In the genomic region with DNA sequence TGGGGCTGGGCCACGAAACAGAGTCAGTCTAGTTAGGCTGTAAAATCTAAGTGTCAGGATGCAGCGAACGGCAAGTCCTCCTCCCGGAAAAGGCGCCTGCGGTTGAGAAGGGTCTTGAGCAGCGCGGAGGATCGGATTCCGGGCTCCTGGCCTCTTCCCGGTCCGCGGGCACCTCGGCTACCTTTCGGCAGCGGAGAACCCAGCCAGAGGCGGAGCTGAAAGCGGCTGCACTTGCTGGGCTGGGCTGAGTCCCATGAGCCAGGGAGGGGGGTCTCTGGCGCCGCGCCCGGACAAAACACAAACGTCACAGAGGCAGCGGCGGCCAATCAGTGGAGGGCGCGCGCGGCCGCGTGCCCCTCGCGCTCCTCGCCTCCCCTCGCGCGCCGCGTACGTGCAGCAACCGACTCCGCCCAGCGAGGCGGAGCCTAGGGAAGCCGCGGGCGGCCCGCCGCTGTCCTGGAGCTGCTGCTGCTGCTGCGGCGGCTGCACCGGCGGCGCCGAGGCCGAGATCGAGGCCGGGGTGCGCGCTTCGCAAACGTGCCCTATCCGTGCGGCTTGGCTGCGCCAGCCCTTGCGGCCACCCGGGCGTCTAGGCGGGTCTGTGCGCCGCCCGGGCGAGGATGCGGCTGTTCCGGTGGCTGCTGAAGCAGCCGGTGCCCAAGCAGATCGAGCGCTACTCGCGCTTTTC, we compare ENCODE assay signal across 8 cellular contexts. TPM values are rescaled to one million over a fixed set of nuclear protein-coding genes. Genes with fewer than 3 reads are reported as not detected.
DNase-seq lines count a peak whose midpoint lies in the region; ATAC-seq and TF ChIP-seq lines count a peak whose summit lies in the region.

A gene (plus strand): TSS at position 451 of the 688 bp plus-strand sequence. CDS start 170 bp downstream, at position 621.

- POLR2A ChIA-PET in CD4-positive, alpha-beta T cell (lab: Charles Lee) = interaction anchor here (0.9 to 6.2 kb wide), 6 partner anchors 15 to 411 kb away, joined by 4 to 142 read pairs (median 7); no protein-coding TSS in a partner anchor
- POLR2A ChIA-PET in activated CD4-positive, alpha-beta memory T cell treated with anti-CD3 and anti-CD28 coated beads, Interleukin-2, amount 10 ng/mL, durations not matched to agents 7 days and 5 days (lab: Charles Lee) = interaction anchor here (0.5 to 7.4 kb wide), 9 partner anchors 8 to 69 kb away, joined by 3 to 99 read pairs (median 7); no protein-coding TSS in a partner anchor

- intact Hi-C loops in CD4-positive, alpha-beta T cell (cut with DNase I, micrococcal nuclease) = loop anchor here (1.0 to 10.0 kb wide), 4 partner anchors 14 to 310 kb away; no protein-coding TSS in a partner anchor

- peak within 1 kb of the TSS; percentile 82 for H3K27ac ChIP-seq in CD4-positive, alpha-beta T cell (ENCODE audit: low read depth, low read length)
- peak within 1 kb of the TSS; percentile 84 for H3K27ac ChIP-seq in duodenal mucosa (ENCODE audit: low read depth, low read length)
- peak within 1 kb of the TSS; percentile 36 to 91 for H3K27ac ChIP-seq in lung (ENCODE audit: low read depth in 1 of 2, low read length in 1 of 2)

- peak within 1 kb of the TSS; percentile 88 for H3K4me3 Mint-ChIP-seq in CD4-positive, alpha-beta T cell
- peak within 1 kb of the TSS; percentile 79 for H3K4me3 Mint-ChIP-seq in activated CD4-positive, alpha-beta memory T cell treated with anti-CD3 and anti-CD28 coated beads, Interleukin-2, amount 10 ng/mL, durations not matched to agents 7 days and 5 days

- H3K27me3 Mint-ChIP-seq in CD4-positive, alpha-beta T cell = no peaks in the 10 kb centered on the region
- H3K27me3 Mint-ChIP-seq in activated CD4-positive, alpha-beta memory T cell treated with anti-CD3 and anti-CD28 coated beads, Interleukin-2, amount 10 ng/mL, durations not matched to agents 7 days and 5 days = no peaks in the 10 kb centered on the region

- H3K27ac Mint-ChIP-seq in CD4-positive, alpha-beta T cell = peak within 1 kb of the TSS; percentile 95
- H3K27ac Mint-ChIP-seq in activated CD4-positive, alpha-beta memory T cell treated with anti-CD3 and anti-CD28 coated beads, Interleukin-2, amount 10 ng/mL, durations not matched to agents 7 days and 5 days = peak within 1 kb of the TSS; percentile 83

- H3K36me3 Mint-ChIP-seq in CD4-positive, alpha-beta T cell (ENCODE audit: low read depth) = no peaks in the 10 kb centered on the region
- no peaks in the 10 kb centered on the region for H3K36me3 Mint-ChIP-seq in activated CD4-positive, alpha-beta memory T cell treated with anti-CD3 and anti-CD28 coated beads, Interleukin-2, amount 10 ng/mL, durations not matched to agents 7 days and 5 days (ENCODE audit: low read depth)

- H3K4me3 ChIP-seq in duodenal mucosa (ENCODE audit: low read depth in 1 of 2, low read length in 2 of 2) = peak within 1 kb of the TSS; percentile 71 to 80
- H3K4me3 ChIP-seq in lung = peak within 1 kb of the TSS; percentile 65

- H3K27me3 ChIP-seq in CD4-positive, alpha-beta T cell (ENCODE audit: control insufficient read depth, insufficient read depth, low read length) = no peaks in the 10 kb centered on the region
- H3K27me3 ChIP-seq in duodenal mucosa (ENCODE audit: control insufficient read depth in 1 of 2, insufficient read depth in 2 of 2, low read length in 2 of 2) = no peaks in the 10 kb centered on the region
- no peaks in the 10 kb centered on the region for H3K27me3 ChIP-seq in lung (ENCODE audit: control insufficient read depth, insufficient read depth)

- 0 to 39% methylated on average over 24 to 80 of the region's 80 CpGs for WGBS in lung, 2 donors

- peak within 1 kb of the TSS; percentile 70 to 81 for H3K9ac ChIP-seq in duodenal mucosa (ENCODE audit: low read depth in 1 of 2, low read length in 2 of 2)

- no peaks in the 10 kb centered on the region for H3K36me3 ChIP-seq in duodenal mucosa (ENCODE audit: control insufficient read depth in 1 of 2, insufficient read depth in 2 of 2, low read length in 2 of 2)
- no peaks in the 10 kb centered on the region for H3K36me3 ChIP-seq in lung (ENCODE audit: control insufficient read depth in 2 of 2, insufficient read depth in 2 of 2, low read length in 2 of 2)

- no peaks in the 10 kb centered on the region for H3K9me3 Mint-ChIP-seq in CD4-positive, alpha-beta T cell
- H3K9me3 Mint-ChIP-seq in activated CD4-positive, alpha-beta memory T cell treated with anti-CD3 and anti-CD28 coated beads, Interleukin-2, amount 10 ng/mL, durations not matched to agents 7 days and 5 days = no peaks in the 10 kb centered on the region

- no peaks in the 10 kb centered on the region for H3K9me3 ChIP-seq in CD4-positive, alpha-beta T cell (ENCODE audit: control insufficient read depth, low read length)
- no peaks in the 10 kb centered on the region for H3K9me3 ChIP-seq in duodenal mucosa (ENCODE audit: control insufficient read depth in 1 of 2, low read length in 2 of 2)
- H3K9me3 ChIP-seq in lung (ENCODE audit: control insufficient read depth in 2 of 2, insufficient read depth in 1 of 2, low read length in 1 of 2) = no peaks in the 10 kb centered on the region

- H3K4me1 ChIP-seq in duodenal mucosa (ENCODE audit: control insufficient read depth in 1 of 2, insufficient read depth in 2 of 2, low read length in 2 of 2) (peaks cover 10 to 15% of the 10 kb centered on the region in 2 donors), lung (ENCODE audit: control insufficient read depth in 2 of 2, insufficient read depth in 2 of 2, low read length in 2 of 2) (peaks cover 0 to 5% of the 10 kb centered on the region in 2 donors)

- peak; percentile 81 to 89 (median 84) for DNase-seq in CD4-positive, alpha-beta T cell
- peak; percentile 91 for DNase-seq in HK-2 (ENCODE audit: unreplicated experiment)
- peak; percentile 69 for DNase-seq in NCI-H82 treated with DMSO at 0.1 percent for 48 hours (lab: John Stamatoyannopoulos, UW; ENCODE audit: unreplicated experiment)
- DNase-seq in activated CD4-positive, alpha-beta memory T cell treated with anti-CD3 and anti-CD28 coated beads, Interleukin-2, amount 10 ng/mL, durations not matched to agents 7 days and 5 days = peak; percentile 86
- peak; percentile 88 for DNase-seq in lung (ENCODE audit: low spot score)
- DNase-seq in stimulated activated CD4-positive, alpha-beta T cell treated with anti-CD3 and anti-CD28 coated beads, TNF-alpha, amount 100 ng/mL, for 24 hours (ENCODE audit: low read depth in 3 of 3) = peak; percentile 64 to 82 (median 67)

- TF ChIP-seq CTCF in CD4-positive, alpha-beta T cell (IDR thresholded peaks at IDR 0.05) = no peak
- TF ChIP-seq CTCF in lung (IDR thresholded peaks at IDR 0.05; ENCODE audit: control extremely low read depth, extremely low read depth) = no peak

- CTCF ChIA-PET in CD4-positive, alpha-beta T cell (lab: Charles Lee) = interaction anchor here (0.6 to 1.5 kb wide), 3 partner anchors 13 to 69 kb away, joined by 3 to 6 read pairs (median 4); no protein-coding TSS in a partner anchor
- CTCF ChIA-PET in activated CD4-positive, alpha-beta memory T cell treated with anti-CD3 and anti-CD28 coated beads, Interleukin-2, amount 10 ng/mL, durations not matched to agents 7 days and 5 days (lab: Charles Lee) = interaction anchor here (3.0 to 4.2 kb wide), 2 partner anchors 15 to 34 kb away, joined by 19 to 21 read pairs; no protein-coding TSS in a partner anchor

- peaks cover 36% of the 10 kb centered on the region for H3K4me1 Mint-ChIP-seq in CD4-positive, alpha-beta T cell (ENCODE audit: low read depth)
- H3K4me1 Mint-ChIP-seq in activated CD4-positive, alpha-beta memory T cell treated with anti-CD3 and anti-CD28 coated beads, Interleukin-2, amount 10 ng/mL, durations not matched to agents 7 days and 5 days = peaks cover 35% of the 10 kb centered on the region

- peak; percentile 94 for ATAC-seq in CD4-positive, alpha-beta T cell (ENCODE audit: poor library complexity)
- ATAC-seq in GM19455 (IDR thresholded peaks at IDR 0.05; ENCODE audit: unreplicated experiment) (peak; percentile 96), lung (ENCODE audit: insufficient read depth, low FRiP score) (peak; percentile 97)

RNA-seq across cellular contexts. Expression of the gene that starts here (rescaled TPM):
- total RNA-seq in CD4-positive, alpha-beta T cell = 10 to 100 TPM; 12.5 to 12.6 TPM
- total RNA-seq in activated CD4-positive, alpha-beta memory T cell treated with anti-CD3 and anti-CD28 coated beads, Interleukin-2, amount 10 ng/mL, durations not matched to agents 7 days and 5 days = 10 to 100 TPM; 28.0 to 29.0 TPM
- total RNA-seq in lung = 10 to 100 TPM; 16.5 to 18.9 TPM
- 1 to 10 TPM; 4.6 to 7.8 TPM for polyA plus RNA-seq in lung

Comparison
In these comparisons a context has a peak if more than half of its experiments do, and no peak if none do; other contexts are left out.
1. Peak in every context shown above with its lines: DNase-seq, ATAC-seq, H3K4me3 ChIP-seq and H3K27ac ChIP-seq.